8 cellular contexts compared by ENCODE assay signal in the genomic region with DNA sequence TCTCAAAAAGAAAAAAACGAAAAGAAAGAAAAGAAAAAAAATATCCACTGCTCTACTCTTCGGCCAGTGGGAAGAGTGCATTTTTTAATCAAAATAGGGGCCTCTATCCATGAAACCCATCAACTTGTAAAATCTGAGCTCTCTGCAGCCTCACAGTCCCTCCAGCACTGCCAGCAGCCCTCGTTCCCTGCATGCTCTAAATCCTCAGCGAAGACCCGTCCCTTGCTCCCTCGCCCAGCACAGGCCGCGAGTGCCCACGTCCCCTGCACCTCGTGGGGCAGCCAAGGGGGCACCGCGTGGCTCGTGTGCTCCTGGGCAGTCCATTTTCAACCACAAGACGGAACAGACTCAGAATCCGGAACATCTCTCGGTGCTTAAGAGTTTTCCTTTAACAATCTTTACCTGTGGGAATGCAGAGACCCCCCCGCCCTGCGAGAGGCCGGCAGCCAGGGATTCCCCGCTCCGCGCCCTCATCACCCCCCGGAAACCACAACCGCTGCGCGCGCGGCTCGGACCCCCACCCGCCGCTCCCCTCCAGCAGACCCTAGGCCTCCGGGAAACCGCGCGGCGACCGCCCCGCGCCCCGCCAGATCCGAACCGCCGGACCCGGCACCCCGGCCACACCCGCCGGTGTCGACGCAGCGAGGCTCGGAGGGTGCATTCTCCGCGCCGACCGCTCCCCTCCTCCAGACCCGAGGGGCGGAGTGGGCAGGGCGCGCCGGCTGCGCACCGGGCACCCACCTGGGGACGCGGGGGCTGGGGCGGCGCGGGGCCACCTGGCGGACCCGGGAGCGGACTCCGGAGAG. TPM values are rescaled to one million over a fixed set of nuclear protein-coding genes. Genes with fewer than 3 reads are reported as not detected.
DNase-seq lines count a peak whose midpoint lies in the region; ATAC-seq and TF ChIP-seq lines count a peak whose summit lies in the region.

No MANE protein-coding gene starts in this region.

- H3K14ac ChIP-seq in trophoblast cell (ENCODE audit: low read length) = peak overlapping the region; percentile 90

- ATAC-seq in GM18502 (IDR thresholded peaks at IDR 0.05; ENCODE audit: poor library complexity, unreplicated experiment) = peak; percentile 18
- ATAC-seq in RWPE2 (ENCODE audit: low read depth) = no peak
- no peak for ATAC-seq in left colon
- ATAC-seq in HG02798 (IDR thresholded peaks at IDR 0.05; ENCODE audit: poor library complexity, unreplicated experiment) = no peak
- ATAC-seq in GM18907 (IDR thresholded peaks at IDR 0.05; ENCODE audit: unreplicated experiment) = no peak

- H3K27ac ChIP-seq in 22Rv1 = peak overlapping the region; percentile 86
- H3K27ac ChIP-seq in RWPE2 (ENCODE audit: poor library complexity, severe bottlenecking) = peak overlapping the region; percentile 26
- peak overlapping the region; percentile 86 to 90 for H3K27ac ChIP-seq in esophagus (ENCODE audit: low read depth in 2 of 2, low read length in 1 of 2)
- H3K27ac ChIP-seq in trophoblast cell (ENCODE audit: low read depth, low read length) = no peak overlapping the region

- H3K4ac ChIP-seq in trophoblast cell (ENCODE audit: low read depth, low read length) = peak overlapping the region; percentile 97

- H2AFZ ChIP-seq in trophoblast cell (ENCODE audit: insufficient read depth, low read length, poor library complexity) = peak overlapping the region; percentile 86

- H3K27me3 ChIP-seq in RWPE2 (ENCODE audit: insufficient read depth, poor library complexity, severe bottlenecking) = peaks cover 25% of the 10 kb centered on the region
- H3K27me3 ChIP-seq in esophagus (ENCODE audit: control insufficient read depth in 1 of 2, insufficient read depth in 2 of 2, low read length in 2 of 2) = no peaks in the 10 kb centered on the region
- H3K27me3 ChIP-seq in trophoblast cell (ENCODE audit: insufficient read depth, low read length) = peaks cover 21% of the 10 kb centered on the region

- WGBS in esophagus, 2 donors = 1% methylated on average over 46 to 71 of the region's 71 CpGs
- WGBS in trophoblast cell (ENCODE audit: extremely low coverage, insufficient coverage, insufficient read length) = no CpG with 5 or more reads among the region's 71 CpGs

- peak overlapping the region; percentile 81 for H3K4me2 ChIP-seq in trophoblast cell (ENCODE audit: low read length)

- H3K18ac ChIP-seq in trophoblast cell (ENCODE audit: low read length) = peak overlapping the region; percentile 90

- H4K8ac ChIP-seq in trophoblast cell (ENCODE audit: low read depth, low read length) = peak overlapping the region; percentile 91

- H2BK12ac ChIP-seq in trophoblast cell (ENCODE audit: low read length) = peak overlapping the region; percentile 54

- DNase-seq in RWPE2 (ENCODE audit: low spot score) = no peak
- DNase-seq in trophoblast cell = no peak
- DNase-seq in left colon = no peak

- intact Hi-C loops in left colon (cut with DNase I, micrococcal nuclease) = no loop called here

- H3K9me3 ChIP-seq in RWPE2 (ENCODE audit: severe bottlenecking) (no peaks in the 10 kb centered on the region), esophagus (ENCODE audit: control insufficient read depth in 2 of 2, insufficient read depth in 1 of 2, low read depth in 1 of 2, low read length in 1 of 2) (no peaks in the 10 kb centered on the region), trophoblast cell (ENCODE audit: insufficient read depth, low read depth, low read length) (peaks cover 3% of the 10 kb centered on the region)

- H3K4me3 ChIP-seq in RWPE2 (ENCODE audit: severe bottlenecking) (peak overlapping the region; percentile 67), esophagus (ENCODE audit: low read depth in 1 of 2, low read length in 2 of 2) (peak overlapping the region; percentile 66 to 95), trophoblast cell (ENCODE audit: low read depth, low read length) (peak overlapping the region; percentile 91)

- peak overlapping the region; percentile 68 for H2AK5ac ChIP-seq in trophoblast cell (ENCODE audit: low read length)

- H3K4me1 ChIP-seq in RWPE2 (ENCODE audit: insufficient read depth, poor library complexity, severe bottlenecking) = no peaks in the 10 kb centered on the region
- peaks cover 8 to 25% of the 10 kb centered on the region in 2 donors for H3K4me1 ChIP-seq in esophagus (ENCODE audit: control insufficient read depth in 2 of 2, insufficient read depth in 2 of 2, low read length in 1 of 2)
- peaks cover 14 to 17% of the 10 kb centered on the region in 2 experiments for H3K4me1 ChIP-seq in trophoblast cell (ENCODE audit: control insufficient read depth in 1 of 2, insufficient read depth in 2 of 2, low read length in 2 of 2)

- H3K23ac ChIP-seq in trophoblast cell (ENCODE audit: low read length) = no peak overlapping the region

- peak overlapping the region; percentile 70 for H4K12ac ChIP-seq in trophoblast cell (ENCODE audit: low read depth, low read length)

- H3K9ac ChIP-seq in trophoblast cell (ENCODE audit: low read length) = peak overlapping the region; percentile 71

- H4K91ac ChIP-seq in trophoblast cell (ENCODE audit: low read depth, low read length) = peak overlapping the region; percentile 63

- no peak overlapping the region for H2BK5ac ChIP-seq in trophoblast cell (ENCODE audit: low read depth, low read length, poor library complexity)

- peaks cover 12% of the 10 kb centered on the region for H3K79me2 ChIP-seq in trophoblast cell (ENCODE audit: control insufficient read depth, insufficient read depth, low read length, poor library complexity)

- H2BK120ac ChIP-seq in trophoblast cell (ENCODE audit: insufficient read depth, low read length, poor library complexity) = peak overlapping the region; percentile 47

- 0 out of 2 replicates have a peak, but pooled peaks cover 2% of the 10 kb centered on the region for H3K36me3 ChIP-seq in RWPE2 (ENCODE audit: low read depth)
- H3K36me3 ChIP-seq in esophagus (ENCODE audit: control insufficient read depth in 2 of 2, insufficient read depth in 2 of 2, low read length in 1 of 2) = no peaks in the 10 kb centered on the region
- no peaks in the 10 kb centered on the region for H3K36me3 ChIP-seq in trophoblast cell (ENCODE audit: control insufficient read depth in 1 of 2, insufficient read depth in 2 of 2, low read length in 2 of 2)

- TF ChIP-seq CTCF in 22Rv1 (IDR thresholded peaks at IDR 0.05) (no peak), RWPE2 (IDR thresholded peaks at IDR 0.05; ENCODE audit: poor library complexity, severe bottlenecking) (no peak)

- H3K79me1 ChIP-seq in trophoblast cell (ENCODE audit: low read length) = peaks cover 5% of the 10 kb centered on the region

RNA-seq across cellular contexts. Expression of a gene that starts 0.6 kb away (rescaled TPM):
- polyA plus RNA-seq in esophagus = 10 to 100 TPM in 1 of 2 donors, 1 to 10 TPM in 1; 8.5 to 10.9 TPM
- 13.4 and 13.7 TPM in 2 replicates for polyA plus RNA-seq in trophoblast cell (2013)
- total RNA-seq in left colon = 10 to 100 TPM; 35.7 to 38.2 TPM

RNA-seq across cellular contexts. Expression of a gene that starts 1.3 kb away (rescaled TPM):
- under 1 TPM; 0.12 to 0.37 TPM for polyA plus RNA-seq in esophagus
- 0.01 TPM in 1 of 2 replicates, not detected in the other for polyA plus RNA-seq in trophoblast cell (2013)
- under 1 TPM; 0.09 to 0.11 TPM for total RNA-seq in left colon

RNA-seq across cellular contexts. Expression of a gene that starts 17.3 kb away (rescaled TPM):
- polyA plus RNA-seq in esophagus = 1 to 10 TPM; 8.5 to 8.6 TPM
- polyA plus RNA-seq in trophoblast cell (2013) = 2.7 TPM in 2 replicates
- total RNA-seq in left colon = 10 to 100 TPM; 16.6 to 17.1 TPM

RNA-seq across cellular contexts. Expression of a gene that starts 45.2 kb away (rescaled TPM):
- under 1 TPM; 0.04 to 0.06 TPM for polyA plus RNA-seq in esophagus
- polyA plus RNA-seq in trophoblast cell (2013) = 0.05 and 0.15 TPM in 2 replicates
- under 1 TPM; 0.06 TPM for total RNA-seq in left colon
